ENCODE assay signal across 8 cellular contexts in the genomic region with DNA sequence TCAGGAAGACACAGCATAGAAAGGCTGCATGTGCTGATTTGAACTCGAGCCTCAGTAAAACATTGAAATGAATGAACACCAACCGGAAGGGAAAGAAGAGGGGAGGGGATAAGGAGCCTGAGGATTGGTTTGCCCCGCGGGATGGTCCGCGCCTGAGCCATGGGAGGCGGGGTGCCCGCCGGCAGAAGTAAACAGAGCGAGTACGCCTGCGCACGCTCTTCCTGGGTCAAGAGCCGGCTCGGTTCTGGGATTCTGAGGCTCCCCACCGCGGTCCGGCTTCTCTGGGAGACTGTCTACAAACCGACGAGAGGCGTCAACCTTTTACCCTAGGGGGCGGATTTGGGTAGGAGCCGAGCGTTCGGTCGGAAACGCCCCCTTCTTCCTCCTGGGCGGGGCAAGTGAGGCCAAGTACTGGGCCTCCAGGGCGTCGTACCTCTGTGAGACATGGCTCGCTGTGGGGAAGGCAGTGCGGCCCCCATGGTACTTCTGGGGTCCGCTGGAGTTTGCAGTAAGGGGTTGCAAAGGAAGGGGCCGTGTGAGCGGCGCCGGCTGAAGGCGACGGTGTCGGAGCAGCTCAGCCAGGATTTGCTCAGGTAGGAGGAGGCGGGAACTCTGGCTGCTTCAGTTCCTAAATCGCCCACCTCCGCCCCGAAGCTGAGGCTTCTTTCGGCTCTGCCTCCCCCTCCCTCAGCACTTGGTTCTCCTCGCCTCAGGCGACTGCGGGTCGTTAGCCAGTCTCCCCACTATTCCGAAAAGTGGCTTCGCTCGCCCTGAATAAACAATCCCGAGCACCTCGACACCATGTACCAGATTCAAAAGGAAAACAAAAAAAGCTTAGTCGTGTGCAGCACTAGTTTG. TPM values are rescaled to one million over a fixed set of nuclear protein-coding genes. Genes with fewer than 3 reads are reported as not detected.
A peak's percentile ranks its signal among the peaks of the same experiment; 100 is the strongest.
DNase-seq lines count a peak whose midpoint lies in the region; ATAC-seq, FAIRE-seq and TF ChIP-seq lines count a peak whose summit lies in the region.

Gene BTBD8, plus strand, starts transcription at position 218 of the 858 bp plus-strand sequence. Its CDS starts 227 bp downstream, at position 445.

- peak within 1 kb of the TSS; percentile 98 for H3K4me3 Mint-ChIP-seq in neural crest cell
- H3K4me3 Mint-ChIP-seq in stimulated activated naive CD8-positive, alpha-beta T cell treated with anti-CD3 and anti-CD28 coated beads, Interleukin-15, amount 100 ng/mL, for 72 hours, result peak within 1 kb of the TSS; percentile 95 to 96

- no peaks in the 10 kb centered on the region for H3K27me3 Mint-ChIP-seq in neural crest cell (ENCODE audit: low read depth)
- H3K27me3 Mint-ChIP-seq in stimulated activated naive CD8-positive, alpha-beta T cell treated with anti-CD3 and anti-CD28 coated beads, Interleukin-15, amount 100 ng/mL, for 72 hours, result no peaks in the 10 kb centered on the region

- no peak for TF ChIP-seq CTCF in LNCaP clone FGC (IDR thresholded peaks at IDR 0.05; ENCODE audit: control insufficient read depth, extremely low read depth, insufficient read depth)
- TF ChIP-seq CTCF in foreskin fibroblast (IDR thresholded peaks at IDR 0.05; ENCODE audit: low read depth, low read length), result no peak
- no peak for TF ChIP-seq CTCF in neural crest cell (conservative IDR thresholded peaks at IDR 0.05)

- H3K36me3 Mint-ChIP-seq in neural crest cell (ENCODE audit: low read depth), result peaks cover 12% of the 10 kb centered on the region

- peak within 1 kb of the TSS; percentile 89 for H3K27ac Mint-ChIP-seq in neural crest cell (ENCODE audit: unreplicated experiment)
- peak within 1 kb of the TSS; percentile 94 to 96 for H3K27ac Mint-ChIP-seq in stimulated activated naive CD8-positive, alpha-beta T cell treated with anti-CD3 and anti-CD28 coated beads, Interleukin-15, amount 100 ng/mL, for 72 hours

- peak; percentile 11 for FAIRE-seq in H54 (lab: Jason Lieb, UNC)

- peak within 1 kb of the TSS; percentile 89 for H3K4me3 ChIP-seq in LNCaP clone FGC (ENCODE audit: low read depth, low read length)
- H3K4me3 ChIP-seq in foreskin fibroblast (ENCODE audit: low read depth in 1 of 2, low read length in 2 of 2), result peak within 1 kb of the TSS; percentile 74 to 83

- DNase-seq in EH (ENCODE audit: low read depth) (peak; percentile 77), H54 (ENCODE audit: insufficient read length, low spot score) (peak; percentile 74), LNCaP clone FGC (ENCODE audit: low read depth) (peak; percentile 73), SHP77 (lab: John Stamatoyannopoulos, UW) (peak; percentile 61 to 80), activated gamma-delta T cell (lab: John Stamatoyannopoulos, UW) (peak; percentile 40), foreskin fibroblast (peak; percentile 55 to 85), neural crest cell (ENCODE audit: low read depth, low spot score) (peak; percentile 59)
- peak; percentile 84 to 86 for DNase-seq in stimulated activated naive CD8-positive, alpha-beta T cell treated with anti-CD3 and anti-CD28 coated beads, Interleukin-15, amount 100 ng/mL, for 72 hours

- peak; percentile 97 for ATAC-seq in stimulated activated naive CD8-positive, alpha-beta T cell treated with anti-CD3 and anti-CD28 coated beads, Interleukin-15, amount 100 ng/mL, for 72 hours

- H3K9me3 Mint-ChIP-seq in neural crest cell, result peaks cover 14% of the 10 kb centered on the region
- H3K9me3 Mint-ChIP-seq in stimulated activated naive CD8-positive, alpha-beta T cell treated with anti-CD3 and anti-CD28 coated beads, Interleukin-15, amount 100 ng/mL, for 72 hours, result peaks cover 0 to 10% of the 10 kb centered on the region in 2 donors

- peaks cover 6% of the 10 kb centered on the region for H3K4me1 Mint-ChIP-seq in neural crest cell
- peaks cover 6% of the 10 kb centered on the region for H3K4me1 Mint-ChIP-seq in stimulated activated naive CD8-positive, alpha-beta T cell treated with anti-CD3 and anti-CD28 coated beads, Interleukin-15, amount 100 ng/mL, for 72 hours

- TF ChIP-seq POLR2A in H54 (IDR thresholded peaks at IDR 0.05; ENCODE audit: low read depth, low read length), result peak; percentile 22; the same call in 1 of the 2 replicates

RNA-seq across cellular contexts. Expression of gene BTBD8, which starts in this region (rescaled TPM):
- total RNA-seq in neural crest cell, result 2.4 and 2.9 TPM in 2 replicates

Comparison
In these comparisons a context has a peak if more than half of its experiments do, and no peak if none do; other contexts are left out.
1. Peak in every context shown above with its lines: DNase-seq, ATAC-seq and H3K4me3 ChIP-seq.